Comparison of ENCODE assay signal across 36 cellular contexts in genomic region chr7:45414226-45414625, GRCh38.
"Had no signal": no experiment of that assay in that cellular context is flagged by ENCODE, and none has a peak within 500 bp of the region (broad histone marks: within the 10 kb centered on the region; RNA-seq: fewer than 3 reads in every experiment).

No MANE protein-coding gene starts in this region.

- H3K4me3 Mint-ChIP-seq: activated B cell treated with CpG ODN at 0.5 μM for 24 hours; activated CD4-positive, alpha-beta memory T cell treated with anti-CD3 and anti-CD28 coated beads for 36 hours; activated CD8-positive, alpha-beta memory T cell treated with anti-CD3 and anti-CD28 coated beads, Interleukin-2, amount 10 ng/mL, durations not matched to agents 7 days and 5 days; activated CD8-positive, alpha-beta T cell treated with anti-CD3 and anti-CD28 coated beads, Interleukin-2, amount 10 ng/mL, durations not matched to agents 7 days and 5 days; activated naive CD4-positive, alpha-beta T cell treated with anti-CD3 and anti-CD28 coated beads for 36 hours; activated naive CD4-positive, alpha-beta T cell treated with anti-CD3 and anti-CD28 coated beads, Interleukin-2, amount 50 U/mL, for 24 hours; activated naive CD8-positive, alpha-beta T cell treated with anti-CD3 and anti-CD28 coated beads for 36 hours; activated naive CD8-positive, alpha-beta T cell treated with anti-CD3 and anti-CD28 coated beads, Interleukin-2, amount 50 U/mL, for 24 hours; activated T-helper 1 cell treated with anti-CD3 and anti-CD28 coated beads, Interleukin-12 subunit alpha, Interleukin-12 subunit beta, Interleukin-2, Interleukin-4 antibody, amounts not matched to agents 30 ng/mL and 10 ng/mL and 1 ng/mL, durations not matched to agents 14 hours and 24 hours and 36 hours; endodermal cell; T-helper 17 cell; T-helper 2 cell treated with Interferon-gamma antibody and Interleukin-4, amounts not matched to agents 5 μg/mL and 100 μg/mL, for 36 hours had no signal

- H3K27me3 ChIP-seq: adrenal gland, body of pancreas, breast epithelium, cardiac muscle cell, colonic mucosa, esophagus squamous epithelium, gastroesophageal sphincter had no signal

- H3K4me1 Mint-ChIP-seq: activated B cell treated with CpG ODN at 0.5 μM for 24 hours; activated naive CD4-positive, alpha-beta T cell treated with anti-CD3 and anti-CD28 coated beads, Interleukin-2, amount 50 U/mL, for 24 hours; endodermal cell; T-helper 17 cell had no signal

- H3K27ac Mint-ChIP-seq: activated B cell treated with CpG ODN at 0.5 μM for 24 hours; activated CD4-positive, alpha-beta memory T cell treated with anti-CD3 and anti-CD28 coated beads for 36 hours; activated CD8-positive, alpha-beta memory T cell treated with anti-CD3 and anti-CD28 coated beads, Interleukin-2, amount 10 ng/mL, durations not matched to agents 7 days and 5 days; activated CD8-positive, alpha-beta T cell treated with anti-CD3 and anti-CD28 coated beads, Interleukin-2, amount 10 ng/mL, durations not matched to agents 7 days and 5 days; activated naive CD4-positive, alpha-beta T cell treated with anti-CD3 and anti-CD28 coated beads for 36 hours; activated naive CD4-positive, alpha-beta T cell treated with anti-CD3 and anti-CD28 coated beads, Interleukin-2, amount 50 U/mL, for 24 hours; activated naive CD8-positive, alpha-beta T cell treated with anti-CD3 and anti-CD28 coated beads for 36 hours; activated naive CD8-positive, alpha-beta T cell treated with anti-CD3 and anti-CD28 coated beads, Interleukin-2, amount 50 U/mL, for 24 hours; activated T-helper 1 cell treated with anti-CD3 and anti-CD28 coated beads, Interleukin-12 subunit alpha, Interleukin-12 subunit beta, Interleukin-2, Interleukin-4 antibody, amounts not matched to agents 30 ng/mL and 10 ng/mL and 1 ng/mL, durations not matched to agents 14 hours and 24 hours and 36 hours; activated T-helper 2 cell treated with anti-CD3 and anti-CD28 coated beads, Interferon-gamma antibody, Interleukin-2, Interleukin-4, amounts not matched to agents 10 μg/mL and 5 μg/mL and 100 μg/mL, durations not matched to agents 14 hours and 24 hours and 36 hours; endodermal cell; T-helper 17 cell; T-helper 2 cell treated with Interferon-gamma antibody and Interleukin-4, amounts not matched to agents 5 μg/mL and 100 μg/mL, for 36 hours had no signal

- H3K4me1 ChIP-seq: adrenal gland, body of pancreas, breast epithelium, colonic mucosa, esophagus squamous epithelium, gastroesophageal sphincter had no signal

- H3K36me3 ChIP-seq: adrenal gland, breast epithelium, cardiac muscle cell, colonic mucosa, esophagus squamous epithelium, gastroesophageal sphincter, WERI-Rb-1 had no signal

- H3K4me3 ChIP-seq: adrenal gland, body of pancreas, breast epithelium, cardiac muscle cell, colonic mucosa, esophagus squamous epithelium, gastroesophageal sphincter had no signal

- DNase-seq: activated B cell treated with CpG ODN at 0.5 μM for 24 hours; activated CD4-positive, alpha-beta memory T cell treated with anti-CD3 and anti-CD28 coated beads for 36 hours; activated CD4-positive, alpha-beta T cell treated with anti-CD3 and anti-CD28 coated beads for 48 hours; activated CD8-positive, alpha-beta memory T cell treated with anti-CD3 and anti-CD28 coated beads, Interleukin-2, amount 10 ng/mL, durations not matched to agents 7 days and 5 days; activated CD8-positive, alpha-beta memory T cell treated with anti-CD3 and anti-CD28 coated beads, Interleukin-2, amount 50 U/mL, for 4 hours; activated CD8-positive, alpha-beta T cell treated with anti-CD3 and anti-CD28 coated beads, Interleukin-2, amount 10 ng/mL, durations not matched to agents 7 days and 5 days; activated effector memory CD4-positive, alpha-beta T cell treated with anti-CD3 and anti-CD28 coated beads, Interleukin-2, amount 50 U/mL, for 16 hours; activated naive CD4-positive, alpha-beta T cell treated with anti-CD3 and anti-CD28 coated beads for 36 hours; activated naive CD8-positive, alpha-beta T cell treated with anti-CD3 and anti-CD28 coated beads for 36 hours; activated naive CD8-positive, alpha-beta T cell treated with anti-CD3 and anti-CD28 coated beads, Interleukin-2, amount 50 U/mL, for 24 hours; activated T-cell treated with anti-CD3 and anti-CD28 coated beads, Interleukin-2, amount 50 U/mL, for 1 hour; activated T-cell treated with anti-CD3 and anti-CD28 coated beads, Interleukin-2, amount 50 U/mL, for 48 hours; adrenal gland; amygdala; aorta; body of pancreas; central memory CD4-positive, alpha-beta T cell; cerebellar nuclear complex; colonic mucosa; effector memory CD4-positive, alpha-beta T cell; endodermal cell; erythroblast; esophagus squamous epithelium; foreskin melanocyte; T-helper 1 cell; T-helper 17 cell; T1000; WERI-Rb-1 had no signal

- H3K36me3 Mint-ChIP-seq: activated CD4-positive, alpha-beta memory T cell treated with anti-CD3 and anti-CD28 coated beads for 36 hours; activated CD8-positive, alpha-beta memory T cell treated with anti-CD3 and anti-CD28 coated beads, Interleukin-2, amount 10 ng/mL, durations not matched to agents 7 days and 5 days; activated naive CD4-positive, alpha-beta T cell treated with anti-CD3 and anti-CD28 coated beads, Interleukin-2, amount 50 U/mL, for 24 hours; activated naive CD8-positive, alpha-beta T cell treated with anti-CD3 and anti-CD28 coated beads for 36 hours had no signal

- ATAC-seq: activated CD4-positive, CD25-positive, alpha-beta regulatory T cell treated with anti-CD3 and anti-CD28 coated beads, Interleukin-2, amount 50 U/mL, for 24 hours; activated CD8-positive, alpha-beta memory T cell treated with anti-CD3 and anti-CD28 coated beads, Interleukin-2, amount 10 ng/mL, durations not matched to agents 7 days and 5 days; activated CD8-positive, alpha-beta T cell treated with anti-CD3 and anti-CD28 coated beads, Interleukin-2, amount 10 ng/mL, durations not matched to agents 7 days and 5 days; activated naive CD8-positive, alpha-beta T cell treated with anti-CD3 and anti-CD28 coated beads, Interleukin-2, amount 50 U/mL, for 24 hours; body of pancreas; gastroesophageal sphincter; T-helper 17 cell had no signal

- H3K9me3 ChIP-seq: adrenal gland, body of pancreas, colonic mucosa had no signal

- H3K9me3 Mint-ChIP-seq: activated naive CD4-positive, alpha-beta T cell treated with anti-CD3 and anti-CD28 coated beads, Interleukin-2, amount 50 U/mL, for 24 hours had no signal

- H3K27ac ChIP-seq: adrenal gland, body of pancreas, breast epithelium, cardiac muscle cell, colonic mucosa, esophagus squamous epithelium, gastroesophageal sphincter, WERI-Rb-1 had no signal
